16 cellular contexts compared by ENCODE assay signal in genomic region chr18:35131387-35132283, GRCh38.
DNase-seq lines count a peak whose midpoint lies in the region; ATAC-seq, FAIRE-seq and TF ChIP-seq lines count a peak whose summit lies in the region.
"Had no signal": no experiment of that assay in that cellular context is flagged by ENCODE, and none has a peak within 500 bp of the region (broad histone marks: within the 10 kb centered on the region; RNA-seq: fewer than 3 reads in every experiment).

No MANE protein-coding gene starts in this region.

- H3K4me2 ChIP-seq in endothelial cell of umbilical vein (ENCODE audit: insufficient read depth, low read length): no peak overlapping the region
- H3K4me2 ChIP-seq: smooth muscle cell had no signal

- TF ChIP-seq POLR2A in endothelial cell of umbilical vein (IDR thresholded peaks at IDR 0.05; ENCODE audit: low read depth, low read length) (no peak), right lobe of liver (IDR thresholded peaks at IDR 0.05) (no peak)

- H3K9me3 ChIP-seq in endothelial cell of umbilical vein (replicated peaks; ENCODE audit: control insufficient read depth, insufficient read depth, low read length): no peaks in the 10 kb centered on the region
- no peaks in the 10 kb centered on the region for H3K9me3 ChIP-seq in right lobe of liver

- H3K36me3 Mint-ChIP-seq in activated naive CD8-positive, alpha-beta T cell treated with anti-CD3 and anti-CD28 coated beads, Interleukin-2, amount 50 U/mL, for 24 hours (ENCODE audit: low read depth): peaks cover 41% of the 10 kb centered on the region
- peaks cover 81% of the 10 kb centered on the region for H3K36me3 Mint-ChIP-seq in stimulated activated effector memory CD8-positive, alpha-beta T cell treated with anti-CD3 and anti-CD28 coated beads, Interleukin-12 subunit alpha, Interleukin-12 subunit beta, amount 100 ng/mL, for 72 hours
- H3K36me3 Mint-ChIP-seq in activated T-helper 17 cell treated with anti-CD3 and anti-CD28 coated beads, Interleukin-2, amount 50 U/mL, for 72 hours (ENCODE audit: low read depth): peaks cover 97% of the 10 kb centered on the region

- H3K9ac ChIP-seq in endothelial cell of umbilical vein (replicated peaks; ENCODE audit: extremely low read depth, insufficient read depth, low read length): no peak overlapping the region

- WGBS in right lobe of liver (ENCODE audit: insufficient coverage, low coverage, low lambda C conversion rate, missing lambda C conversion rate): 72% methylated on average over 13 of the region's 13 CpGs

- CTCF ChIA-PET in endothelial cell of umbilical vein (lab: Charles Lee): interaction anchor here (1.2 to 3.3 kb wide), 6 partner anchors 13 to 151 kb away, joined by 3 to 18 read pairs (median 4); no protein-coding TSS in a partner anchor

- no peaks in the 10 kb centered on the region for H3K9me1 ChIP-seq in endothelial cell of umbilical vein (replicated peaks; ENCODE audit: control insufficient read depth, extremely low read depth, insufficient read depth, low read length)

- no TSS peak for BruUV-seq in endothelial cell of umbilical vein (replicated peaks; lab: Mats Ljungman, UMichigan)

- H3K27me3 ChIP-seq in endothelial cell of umbilical vein (ENCODE audit: control insufficient read depth in 2 of 2, insufficient read depth in 2 of 2, low read length in 2 of 2) (no peaks in the 10 kb centered on the region), right lobe of liver (no peaks in the 10 kb centered on the region)

- H3K36me3 ChIP-seq in endothelial cell of umbilical vein (ENCODE audit: control insufficient read depth in 2 of 2, extremely low read depth in 1 of 2, insufficient read depth in 2 of 2, low read length in 2 of 2): peaks cover 35 to 38% of the 10 kb centered on the region in 2 experiments
- peaks cover 0 to 32% (median 0%) of the 10 kb centered on the region in 4 donors for H3K36me3 ChIP-seq in right lobe of liver

- H3K4me1 ChIP-seq in endothelial cell of umbilical vein (ENCODE audit: control insufficient read depth, extremely low read depth, insufficient read depth, low read length) (peaks cover 9% of the 10 kb centered on the region), right lobe of liver (peaks cover 0 to 7% (median 1%) of the 10 kb centered on the region in 4 donors)

- DNase-seq in activated naive CD8-positive, alpha-beta T cell treated with anti-CD3 and anti-CD28 coated beads, Interleukin-2, amount 50 U/mL, for 24 hours: no peak
- DNase-seq in endothelial cell of umbilical vein (ENCODE audit: low read depth, low spot score) (peak; percentile 60), right lobe of liver (no peak), SHP77 treated with DMSO at 0.1 percent for 48 hours (lab: John Stamatoyannopoulos, UW) (no peak)
- no peak for DNase-seq in stimulated activated effector memory CD8-positive, alpha-beta T cell treated with anti-CD3 and anti-CD28 coated beads, Interleukin-12 subunit alpha, Interleukin-12 subunit beta, amount 100 ng/mL, for 72 hours (ENCODE audit: low spot score in 2 of 2)
- DNase-seq: activated CD4-positive, CD25-positive, alpha-beta regulatory T cell treated with anti-CD3 and anti-CD28 coated beads, Interleukin-2, amount 50 U/mL, for 72 hours; CD4-positive, CD25-positive, alpha-beta regulatory T cell; NCI-H226 had no signal

- POLR2A ChIA-PET in endothelial cell of umbilical vein (lab: Charles Lee): interaction anchor here (0.7 kb wide), 1 partner anchor 26 kb away, joined by 3 read pairs; no protein-coding TSS in a partner anchor

- peak; percentile 62 for FAIRE-seq in endothelial cell of umbilical vein (lab: Jason Lieb, UNC)
- FAIRE-seq: GM18507, H1, islet of Langerhans had no signal

- ATAC-seq in activated naive CD8-positive, alpha-beta T cell treated with anti-CD3 and anti-CD28 coated beads, Interleukin-2, amount 50 U/mL, for 24 hours: no peak
- ATAC-seq in right lobe of liver (peak; percentile 62 to 82 (median 77)), GM18909 (IDR thresholded peaks at IDR 0.05; ENCODE audit: poor library complexity, unreplicated experiment) (no peak), HG02759 (IDR thresholded peaks at IDR 0.05; ENCODE audit: unreplicated experiment) (no peak)
- ATAC-seq in stimulated activated effector memory CD8-positive, alpha-beta T cell treated with anti-CD3 and anti-CD28 coated beads, Interleukin-12 subunit alpha, Interleukin-12 subunit beta, amount 100 ng/mL, for 72 hours: peak; percentile 50
- ATAC-seq in activated T-helper 17 cell treated with anti-CD3 and anti-CD28 coated beads, Interleukin-2, amount 50 U/mL, for 72 hours (replicated peaks): no peak

- H3K9me3 Mint-ChIP-seq in activated naive CD8-positive, alpha-beta T cell treated with anti-CD3 and anti-CD28 coated beads, Interleukin-2, amount 50 U/mL, for 24 hours: no peaks in the 10 kb centered on the region
- H3K9me3 Mint-ChIP-seq in stimulated activated effector memory CD8-positive, alpha-beta T cell treated with anti-CD3 and anti-CD28 coated beads, Interleukin-12 subunit alpha, Interleukin-12 subunit beta, amount 100 ng/mL, for 72 hours: no peaks in the 10 kb centered on the region
- no peaks in the 10 kb centered on the region for H3K9me3 Mint-ChIP-seq in activated T-helper 17 cell treated with anti-CD3 and anti-CD28 coated beads, Interleukin-2, amount 50 U/mL, for 72 hours
- H3K9me3 Mint-ChIP-seq: activated T-helper 2 cell treated with anti-CD3 and anti-CD28 coated beads, Interferon-gamma antibody, Interleukin-2, Interleukin-4, amounts not matched to agents 10 μg/mL and 5 μg/mL and 100 μg/mL, durations not matched to agents 14 hours and 24 hours and 36 hours; CD4-positive, CD25-positive, alpha-beta regulatory T cell had no signal

- peaks cover 2% of the 10 kb centered on the region for H3K4me1 Mint-ChIP-seq in activated naive CD8-positive, alpha-beta T cell treated with anti-CD3 and anti-CD28 coated beads, Interleukin-2, amount 50 U/mL, for 24 hours
- H3K4me1 Mint-ChIP-seq in stimulated activated effector memory CD8-positive, alpha-beta T cell treated with anti-CD3 and anti-CD28 coated beads, Interleukin-12 subunit alpha, Interleukin-12 subunit beta, amount 100 ng/mL, for 72 hours: peaks cover 13% of the 10 kb centered on the region
- H3K4me1 Mint-ChIP-seq in activated T-helper 17 cell treated with anti-CD3 and anti-CD28 coated beads, Interleukin-2, amount 50 U/mL, for 72 hours: no peaks in the 10 kb centered on the region

- H3K27ac ChIP-seq in endothelial cell of umbilical vein (ENCODE audit: insufficient read depth, low read depth, low read length) (no peak overlapping the region), right lobe of liver (peak overlapping the region in 1 of 3 donors; percentile 4)

- no peak overlapping the region for H3K4me3 ChIP-seq in endothelial cell of umbilical vein (replicated peaks in 1 of 3; ENCODE audit: insufficient read depth in 1 of 3, low read depth in 1 of 3, low read length in 3 of 3)
- no peak overlapping the region for H3K4me3 ChIP-seq in right lobe of liver
- H3K4me3 ChIP-seq: smooth muscle cell had no signal

- no peaks in the 10 kb centered on the region for H4K20me1 ChIP-seq in endothelial cell of umbilical vein (replicated peaks; ENCODE audit: control insufficient read depth, extremely low read depth, insufficient read depth, low read length)

- no peak overlapping the region for H3K4me3 Mint-ChIP-seq in activated naive CD8-positive, alpha-beta T cell treated with anti-CD3 and anti-CD28 coated beads, Interleukin-2, amount 50 U/mL, for 24 hours
- H3K4me3 Mint-ChIP-seq in stimulated activated effector memory CD8-positive, alpha-beta T cell treated with anti-CD3 and anti-CD28 coated beads, Interleukin-12 subunit alpha, Interleukin-12 subunit beta, amount 100 ng/mL, for 72 hours: no peak overlapping the region
- H3K4me3 Mint-ChIP-seq in activated T-helper 17 cell treated with anti-CD3 and anti-CD28 coated beads, Interleukin-2, amount 50 U/mL, for 72 hours: no peak overlapping the region
- H3K4me3 Mint-ChIP-seq: CD4-positive, CD25-positive, alpha-beta regulatory T cell had no signal

- H3K27ac Mint-ChIP-seq in activated naive CD8-positive, alpha-beta T cell treated with anti-CD3 and anti-CD28 coated beads, Interleukin-2, amount 50 U/mL, for 24 hours: peak overlapping the region; percentile 53
- H3K27ac Mint-ChIP-seq in stimulated activated effector memory CD8-positive, alpha-beta T cell treated with anti-CD3 and anti-CD28 coated beads, Interleukin-12 subunit alpha, Interleukin-12 subunit beta, amount 100 ng/mL, for 72 hours: peak overlapping the region; percentile 58
- H3K27ac Mint-ChIP-seq in activated T-helper 17 cell treated with anti-CD3 and anti-CD28 coated beads, Interleukin-2, amount 50 U/mL, for 72 hours: no peak overlapping the region
- H3K27ac Mint-ChIP-seq: activated T-helper 2 cell treated with anti-CD3 and anti-CD28 coated beads, Interferon-gamma antibody, Interleukin-2, Interleukin-4, amounts not matched to agents 10 μg/mL and 5 μg/mL and 100 μg/mL, durations not matched to agents 14 hours and 24 hours and 36 hours had no signal

- TF ChIP-seq CTCF in endothelial cell of umbilical vein (IDR thresholded peaks at IDR 0.05; ENCODE audit: extremely low read depth in 1 of 2, insufficient read depth in 1 of 2, low read depth in 1 of 2, low read length in 2 of 2) (no peak), right lobe of liver (IDR thresholded peaks at IDR 0.05) (no peak)

- H2AFZ ChIP-seq in endothelial cell of umbilical vein (ENCODE audit: low read depth, low read length): no peak overlapping the region

- intact Hi-C loops in endothelial cell of umbilical vein (cut with micrococcal nuclease) (no loop called here), right lobe of liver (cut with DNase I) (loop anchor here in 1 of 2 donors (10.0 kb wide), 1 partner anchor 127 kb away; no protein-coding TSS in a partner anchor)

- dilution Hi-C loops in endothelial cell of umbilical vein (cut with MboI; ENCODE audit: extremely low pct_ligation_motif_present, low sequenced_read_pairs): no loop called here

- H3K27me3 Mint-ChIP-seq in activated naive CD8-positive, alpha-beta T cell treated with anti-CD3 and anti-CD28 coated beads, Interleukin-2, amount 50 U/mL, for 24 hours: no peaks in the 10 kb centered on the region
- H3K27me3 Mint-ChIP-seq in activated T-helper 17 cell treated with anti-CD3 and anti-CD28 coated beads, Interleukin-2, amount 50 U/mL, for 72 hours: no peaks in the 10 kb centered on the region
- H3K27me3 Mint-ChIP-seq: CD4-positive, CD25-positive, alpha-beta regulatory T cell had no signal

- H3K79me2 ChIP-seq in endothelial cell of umbilical vein (ENCODE audit: control insufficient read depth, insufficient read depth, low read length): no peaks in the 10 kb centered on the region

TF ChIP-seq in endothelial cell of umbilical vein, 7 proteins besides CTCF, POLR2A, EP300 and RAD21:
- TF ChIP-seq MAX (IDR thresholded peaks at IDR 0.05; ENCODE audit: insufficient read depth, insufficient read length) (peak; percentile 16), MYC (IDR thresholded peaks at IDR 0.05; ENCODE audit: low read depth, low read length) (no peak)

Comparison
In these comparisons a context has a peak if more than half of its experiments do, and no peak if none do; other contexts are left out.
1. ATAC-seq: peak in right lobe of liver (4 of 4) and stimulated activated effector memory CD8-positive, alpha-beta T cell treated with anti-CD3 and anti-CD28 coated beads, Interleukin-12 subunit alpha, Interleukin-12 subunit beta, amount 100 ng/mL, for 72 hours (single experiment); none in activated naive CD8-positive, alpha-beta T cell treated with anti-CD3 and anti-CD28 coated beads, Interleukin-2, amount 50 U/mL, for 24 hours (single experiment), GM18909 (single experiment), HG02759 (single experiment) and activated T-helper 17 cell treated with anti-CD3 and anti-CD28 coated beads, Interleukin-2, amount 50 U/mL, for 72 hours (single experiment).